17 cellular contexts compared by ENCODE assay signal in the genomic region with DNA sequence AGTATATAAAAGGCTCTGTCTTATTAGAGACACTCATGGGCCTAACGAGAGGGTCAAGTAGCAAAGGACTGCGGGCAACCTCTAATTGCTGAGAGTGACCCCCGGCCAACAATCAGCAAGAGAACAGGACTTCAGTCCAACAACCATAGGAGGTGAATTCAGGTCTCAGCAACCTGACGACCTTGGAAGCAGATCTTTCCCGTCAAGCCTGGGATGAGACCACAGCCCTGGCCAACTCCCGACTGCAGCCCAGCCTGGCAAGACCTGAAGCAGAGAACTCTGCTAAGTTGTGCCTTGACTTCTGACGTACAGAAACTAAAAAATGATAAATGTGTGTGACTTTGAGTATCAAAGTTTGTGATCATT. TPM values are rescaled to one million over a fixed set of nuclear protein-coding genes. Genes with fewer than 3 reads are reported as not detected.
DNase-seq lines count a peak whose midpoint lies in the region; ATAC-seq and TF ChIP-seq lines count a peak whose summit lies in the region.
"Had no signal": no experiment of that assay in that cellular context is flagged by ENCODE, and none has a peak within 500 bp of the region (broad histone marks: within the 10 kb centered on the region; RNA-seq: fewer than 3 reads in every experiment).

No MANE protein-coding gene starts in this region.

- H3K4me3 Mint-ChIP-seq in T-helper 17 cell = no peak overlapping the region
- H3K4me3 Mint-ChIP-seq: B cell; CD8-positive, alpha-beta T cell; H9 had no signal

- DNase-seq in heart right ventricle (no peak), cardiac septum (ENCODE audit: low spot score) (no peak), T-helper 17 cell (no peak), left lobe of liver (ENCODE audit: low spot score) (peak; percentile 73), psoas muscle (no peak)
- DNase-seq in effector CD8-positive, alpha-beta T cell (lab: John Stamatoyannopoulos, UW) = no peak
- DNase-seq: 8988T; Calu3; CD8-positive, alpha-beta T cell; DMS79 treated with DMSO at 0.1 percent for 48 hours; GF-D8; H9; IMR-90 had no signal

- ATAC-seq in heart right ventricle (no peak), T-helper 17 cell (no peak), left lobe of liver (peak; percentile 18), psoas muscle (no peak), GM18867 (IDR thresholded peaks at IDR 0.05; ENCODE audit: unreplicated experiment) (no peak), GM21381 (IDR thresholded peaks at IDR 0.05; ENCODE audit: unreplicated experiment) (no peak)
- ATAC-seq: CD8-positive, alpha-beta T cell had no signal

- peaks cover 0 to 19% (median 0%) of the 10 kb centered on the region in 9 donors for H3K36me3 ChIP-seq in heart right ventricle
- peaks cover 0 to 12% of the 10 kb centered on the region in 2 donors for H3K36me3 ChIP-seq in psoas muscle (ENCODE audit: insufficient read depth in 1 of 2, low read depth in 1 of 2)
- H3K36me3 ChIP-seq: BLaER1 treated with 17β-estradiol and CSF1 and Interleukin-3, amounts not matched to agents 10 nM and 100 nM had no signal

- H3K27ac Mint-ChIP-seq in T-helper 17 cell = peak overlapping the region; percentile 51
- H3K27ac Mint-ChIP-seq: B cell had no signal

- H3K4me3 ChIP-seq in heart right ventricle (no peak overlapping the region), psoas muscle (no peak overlapping the region)
- H3K4me3 ChIP-seq: BLaER1 treated with 17β-estradiol and CSF1 and Interleukin-3, amounts not matched to agents 10 nM and 100 nM had no signal

- WGBS in heart right ventricle, 2 donors = 64 to 68% methylated on average over 7 of the region's 7 CpGs
- WGBS in psoas muscle, 3 donors = 55 to 68% (median 56%) methylated on average over 7 of the region's 7 CpGs

- no peaks in the 10 kb centered on the region for H3K9me3 ChIP-seq in heart right ventricle
- H3K9me3 ChIP-seq in T-helper 17 cell (ENCODE audit: control insufficient read depth, low read length, poor library complexity, severe bottlenecking) = no peaks in the 10 kb centered on the region
- no peaks in the 10 kb centered on the region for H3K9me3 ChIP-seq in psoas muscle

- H3K4me1 ChIP-seq in heart right ventricle (peaks cover 0 to 41% (median 16%) of the 10 kb centered on the region in 9 donors), psoas muscle (peaks cover 24% of the 10 kb centered on the region)

- H3K27ac ChIP-seq in heart right ventricle = peak overlapping the region in 6 of 10 donors; percentile 13 to 64 (median 53)
- H3K27ac ChIP-seq in psoas muscle = peak overlapping the region; percentile 11
- H3K27ac ChIP-seq: BLaER1 treated with 17β-estradiol and CSF1 and Interleukin-3, amounts not matched to agents 10 nM and 100 nM had no signal

- peaks cover 2% of the 10 kb centered on the region for H3K36me3 Mint-ChIP-seq in T-helper 17 cell (ENCODE audit: low read depth)

- H3K27me3 ChIP-seq in heart right ventricle = peaks cover 0 to 5% (median 0%) of the 10 kb centered on the region in 7 donors
- no peaks in the 10 kb centered on the region for H3K27me3 ChIP-seq in psoas muscle (ENCODE audit: insufficient read depth in 3 of 3, low read length in 2 of 3)

- no peaks in the 10 kb centered on the region for H3K27me3 Mint-ChIP-seq in T-helper 17 cell
- H3K27me3 Mint-ChIP-seq: B cell had no signal

- intact Hi-C loops in heart right ventricle (cut with DNase I) = loop anchor here in 5 of 10 donors (10.0 kb wide), 3 partner anchors 49 to 269 kb away; no protein-coding TSS in a partner anchor
- intact Hi-C loops in cardiac septum (cut with DNase I) = no loop called here
- intact Hi-C loops in psoas muscle (cut with DNase I) = no loop called here

- H3K4me1 Mint-ChIP-seq in T-helper 17 cell = peaks cover 32% of the 10 kb centered on the region

- TF ChIP-seq CTCF in heart right ventricle (IDR thresholded peaks at IDR 0.05) = no peak
- no peak for TF ChIP-seq CTCF in psoas muscle (IDR thresholded peaks at IDR 0.05)

RNA-seq across cellular contexts. Expression of a gene that starts 5.7 kb away (rescaled TPM):
- total RNA-seq in heart right ventricle (100 to 1,000 TPM in 9 of 10 donors, 10 to 100 TPM in 1; 74.6 to 148 (median 114) TPM), cardiac septum (92.3 TPM), T-helper 17 cell (100 to 1,000 TPM; 134 to 140 TPM), left lobe of liver (966 TPM), psoas muscle (10 to 100 TPM; 44.5 to 87.7 (median 53.5) TPM)
- polyA plus RNA-seq in heart right ventricle (100 to 1,000 TPM in 1 of 2 donors, 10 to 100 TPM in 1; 54.0 to 247 TPM), psoas muscle (10 to 100 TPM; 25.4 to 43.1 (median 42.6) TPM)

RNA-seq across cellular contexts. Expression of a gene that starts 11.2 kb away (rescaled TPM):
- 100 to 1,000 TPM; 117 to 149 (median 133) TPM for total RNA-seq in heart right ventricle
- polyA plus RNA-seq in heart right ventricle = 100 to 1,000 TPM in 1 of 2 donors, 10 to 100 TPM in 1; 82.3 to 120 TPM
- 124 TPM for total RNA-seq in cardiac septum
- total RNA-seq in T-helper 17 cell = 10 to 100 TPM; 55.2 to 60.6 TPM
- 796 TPM for total RNA-seq in left lobe of liver
- 10 to 100 TPM; 75.9 to 96.9 (median 90.4) TPM for total RNA-seq in psoas muscle
- 10 to 100 TPM; 49.3 to 88.3 (median 58.3) TPM for polyA plus RNA-seq in psoas muscle
